Comparison of ENCODE assay signal across 19 cellular contexts in the genomic region with DNA sequence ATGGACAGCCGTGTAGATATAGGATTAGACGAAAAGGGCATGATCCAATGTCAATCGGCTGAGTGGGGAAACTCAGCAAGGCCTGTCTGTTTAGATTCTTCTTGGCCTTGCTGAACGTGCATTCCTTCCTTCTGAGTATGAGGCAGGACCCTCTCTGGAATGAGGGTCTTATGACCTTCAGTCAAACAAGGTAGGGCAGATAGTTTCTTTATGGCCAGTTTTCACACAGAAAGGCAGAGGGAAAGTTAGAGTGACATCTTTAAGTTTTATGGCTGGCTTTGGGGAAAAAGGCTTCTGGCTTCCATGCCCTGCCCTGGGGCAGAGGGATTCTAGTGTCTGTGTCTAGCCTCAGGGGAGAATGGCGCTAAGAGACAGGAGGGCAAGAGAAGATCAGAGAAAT. TPM values are rescaled to one million over a fixed set of nuclear protein-coding genes. Genes with fewer than 3 reads are reported as not detected.
"Had no signal": no experiment of that assay in that cellular context is flagged by ENCODE, and none has a peak within 500 bp of the region (broad histone marks: within the 10 kb centered on the region; RNA-seq: fewer than 3 reads in every experiment).

No MANE protein-coding gene starts in this region.

- FAIRE-seq: endometrium, frontal cortex, small intestine had no signal

- H3K36me3 ChIP-seq: ovary, upper lobe of left lung, uterus had no signal

- DNase-seq: effector memory CD4-positive, alpha-beta T cell; immature natural killer cell; left colon; left ventricle myocardium superior; mesendoderm; mucosa of descending colon; naive thymus-derived CD8-positive, alpha-beta T cell; ovary; right cardiac atrium; small intestine; stimulated activated CD4-positive, alpha-beta T cell treated with anti-CD3 and anti-CD28 coated beads, Interleukin-12 subunit alpha, Interleukin-12 subunit beta, amount 100 ng/mL, for 4 hours; stimulated activated naive CD4-positive, alpha-beta T cell treated with Interleukin-2 at 50 U/mL for 16 hours; upper lobe of left lung; uterus had no signal

- H3K4me3 ChIP-seq: lung, mucosa of descending colon, ovary, upper lobe of left lung, uterus had no signal

- H3K4me3 Mint-ChIP-seq: immature natural killer cell; naive thymus-derived CD8-positive, alpha-beta T cell; neural crest cell had no signal

- H3K4me1 ChIP-seq: uterus had no signal

- H3K27ac ChIP-seq: ovary, upper lobe of left lung, uterus had no signal

- H3K9me3 ChIP-seq: mucosa of descending colon, ovary, upper lobe of left lung, uterus had no signal

- ATAC-seq: esophagus mucosa; left colon; left ventricle myocardium superior; mucosa of descending colon; naive thymus-derived CD8-positive, alpha-beta T cell; right cardiac atrium had no signal

- H3K27ac Mint-ChIP-seq: immature natural killer cell; naive thymus-derived CD8-positive, alpha-beta T cell had no signal

- H3K27me3 ChIP-seq: ovary, upper lobe of left lung, uterus had no signal

- H3K9me3 Mint-ChIP-seq: immature natural killer cell; naive thymus-derived CD8-positive, alpha-beta T cell; neural crest cell had no signal

- H3K4me1 Mint-ChIP-seq: immature natural killer cell had no signal

- H3K36me3 Mint-ChIP-seq: immature natural killer cell; naive thymus-derived CD8-positive, alpha-beta T cell had no signal

RNA-seq across cellular contexts. Expression of gene ARNT2, which starts 29.7 kb away (rescaled TPM):
- total RNA-seq: naive thymus-derived CD8-positive, alpha-beta T cell had no signal
- polyA plus RNA-seq: immature natural killer cell; naive thymus-derived CD8-positive, alpha-beta T cell had no signal
